Comparison of ENCODE assay signal across 8 cellular contexts in genomic region chr12:51593539-51593938, GRCh38.
A peak's percentile ranks its signal among the peaks of the same experiment; 100 is the strongest.
DNase-seq lines count a peak whose midpoint lies in the region; ATAC-seq and TF ChIP-seq lines count a peak whose summit lies in the region.

No MANE protein-coding gene starts in this region.

- no peak overlapping the region for H3K27ac ChIP-seq in SK-N-MC

- ATAC-seq in GM18873 (IDR thresholded peaks at IDR 0.05; ENCODE audit: low FRiP score, unreplicated experiment) = no peak

- H3K9ac ChIP-seq in SK-N-MC (ENCODE audit: insufficient read length) = no peak overlapping the region

- H3K36me3 ChIP-seq in SK-N-MC (ENCODE audit: insufficient read depth, low read length) = no peaks in the 10 kb centered on the region

- no peak for TF ChIP-seq CTCF in fibroblast of mammary gland (conservative IDR thresholded peaks at IDR 0.05; ENCODE audit: control insufficient read depth, insufficient read depth, low read depth, low read length)
- no peak for TF ChIP-seq CTCF in GM13977 (IDR thresholded peaks at IDR 0.05; ENCODE audit: extremely low read depth, insufficient read depth, missing control alignments)

- DNase-seq in NCI-H510A treated with DMSO at 0.1 percent for 48 hours (lab: John Stamatoyannopoulos, UW) (peak; percentile 42), NCI-H510A (lab: John Stamatoyannopoulos, UW) (no peak), SK-N-MC (ENCODE audit: low read depth, low spot score) (peak; percentile 6), fibroblast of mammary gland (ENCODE audit: low read depth) (peak; percentile 62), GM13977 (ENCODE audit: low spot score) (no peak), NCI-H146 (lab: John Stamatoyannopoulos, UW) (no peak)
- DNase-seq in stimulated activated CD4-positive, alpha-beta T cell treated with anti-CD3 and anti-CD28 coated beads, Interleukin-4, amount 100 ng/mL, for 1 hour = peak; percentile 14

- H3K4me3 ChIP-seq in SK-N-MC = no peak overlapping the region
- no peak overlapping the region for H3K4me3 ChIP-seq in fibroblast of mammary gland (ENCODE audit: control insufficient read depth, low read depth, low read length)

- in situ Hi-C loops in GM13977 (cut with MboI; ENCODE audit: low pct_unique_long_range_greater_than_20kb, low sequenced_read_pairs, unreplicated experiment) = no loop called here

- no peaks in the 10 kb centered on the region for H3K9me3 ChIP-seq in SK-N-MC (ENCODE audit: low read depth, low read length)

Comparison
In these comparisons a context has a peak if more than half of its experiments do, and no peak if none do; other contexts are left out.
1. DNase-seq: peak in NCI-H510A treated with DMSO at 0.1 percent for 48 hours (single experiment), SK-N-MC (single experiment), fibroblast of mammary gland (single experiment) and stimulated activated CD4-positive, alpha-beta T cell treated with anti-CD3 and anti-CD28 coated beads, Interleukin-4, amount 100 ng/mL, for 1 hour (single experiment); none in NCI-H510A (single experiment), GM13977 (single experiment) and NCI-H146 (single experiment).